Comparison of ENCODE assay signal across 9 cellular contexts in the genomic region with DNA sequence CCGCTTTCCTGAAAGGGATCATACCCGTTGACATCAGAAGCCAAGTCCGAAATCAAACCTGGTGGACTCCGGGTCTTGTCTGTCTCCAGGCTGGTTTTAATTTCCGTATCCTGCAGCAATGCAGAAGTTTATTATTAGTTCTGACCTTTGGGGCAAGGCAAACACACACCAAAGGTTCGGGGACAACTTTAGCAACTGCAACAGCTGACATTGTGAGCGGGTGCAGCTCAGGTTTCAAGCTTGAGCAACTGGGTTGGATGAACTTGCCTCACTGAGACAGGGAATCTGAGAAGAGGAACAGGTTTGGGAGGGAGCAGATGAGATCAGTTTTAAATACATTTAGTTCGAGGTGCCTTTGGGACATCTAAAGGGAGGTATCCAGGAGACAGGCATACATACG.
DNase-seq lines count a peak whose midpoint lies in the region; ATAC-seq and FAIRE-seq lines count a peak whose summit lies in the region.
"Had no signal": no experiment of that assay in that cellular context is flagged by ENCODE, and none has a peak within 500 bp of the region (broad histone marks: within the 10 kb centered on the region; RNA-seq: fewer than 3 reads in every experiment).

No MANE protein-coding gene starts in this region.

- ATAC-seq in effector memory CD8-positive, alpha-beta T cell (replicated peaks): no peak
- no peak for ATAC-seq in GM19455 (IDR thresholded peaks at IDR 0.05; ENCODE audit: unreplicated experiment)

- no peak overlapping the region for H3K4me3 ChIP-seq in small intestine (ENCODE audit: low read depth in 1 of 2, low read length in 2 of 2)

- H3K36me3 ChIP-seq in small intestine (ENCODE audit: control insufficient read depth in 2 of 2, insufficient read depth in 2 of 2, low read length in 2 of 2): no peaks in the 10 kb centered on the region
- H3K36me3 ChIP-seq: SJSA1 had no signal

- peaks cover 14% of the 10 kb centered on the region for H3K36me3 Mint-ChIP-seq in effector memory CD8-positive, alpha-beta T cell (ENCODE audit: insufficient read depth)

- peak overlapping the region; percentile 97 to 99 for H3K27ac Mint-ChIP-seq in effector memory CD8-positive, alpha-beta T cell

- H3K27ac ChIP-seq in small intestine (ENCODE audit: low read depth in 1 of 2, low read length in 1 of 2): peak overlapping the region in 1 of 2 donors; percentile 99

- H3K4me3 Mint-ChIP-seq in effector memory CD8-positive, alpha-beta T cell: peak overlapping the region in 1 of 2 donors; percentile 93

- in situ Hi-C loops in G401 (cut with HindIII; ENCODE audit: low sequenced_read_pairs): no loop called here

- DNase-seq in G401 (ENCODE audit: low spot score) (peak; percentile 1), NCI-H2171 treated with DMSO at 0.1 percent for 48 hours (lab: John Stamatoyannopoulos, UW) (peak; percentile 57), pons (ENCODE audit: low spot score) (peak; percentile 1), small intestine (no peak), NCI-H2081 (lab: John Stamatoyannopoulos, UW) (no peak), NCI-H446 (lab: John Stamatoyannopoulos, UW) (no peak)
- no peak for DNase-seq in effector memory CD8-positive, alpha-beta T cell

- 62 to 79% (median 76%) methylated on average over 9 of the region's 9 CpGs for WGBS in small intestine, 3 donors

- H3K27me3 ChIP-seq in small intestine (ENCODE audit: control insufficient read depth in 2 of 2, insufficient read depth in 2 of 2, low read length in 2 of 2): no peaks in the 10 kb centered on the region
- H3K27me3 ChIP-seq: SJSA1 had no signal

- H3K4me1 ChIP-seq in small intestine (ENCODE audit: control insufficient read depth in 2 of 2, insufficient read depth in 1 of 2, low read depth in 1 of 2, low read length in 1 of 2): no peaks in the 10 kb centered on the region

- H3K9me3 Mint-ChIP-seq in effector memory CD8-positive, alpha-beta T cell: no peaks in the 10 kb centered on the region

- FAIRE-seq in small intestine (lab: Jason Lieb, UNC): no peak

- H3K4me1 Mint-ChIP-seq in effector memory CD8-positive, alpha-beta T cell (ENCODE audit: low read depth in 2 of 2): peaks cover 6 to 11% of the 10 kb centered on the region in 2 donors

- no peaks in the 10 kb centered on the region for H3K9me3 ChIP-seq in small intestine (ENCODE audit: control insufficient read depth, low read depth)
- H3K9me3 ChIP-seq: SJSA1 had no signal

- no peaks in the 10 kb centered on the region for H3K27me3 Mint-ChIP-seq in effector memory CD8-positive, alpha-beta T cell

Comparison
In these comparisons a context has a peak if more than half of its experiments do, and no peak if none do; other contexts are left out.
1. DNase-seq: peak in G401 (single experiment), NCI-H2171 treated with DMSO at 0.1 percent for 48 hours (single experiment) and pons (single experiment); none in effector memory CD8-positive, alpha-beta T cell (0 of 3), small intestine (single experiment), NCI-H2081 (0 of 2) and NCI-H446 (0 of 2).